18 cellular contexts compared by ENCODE assay signal in the genomic region with DNA sequence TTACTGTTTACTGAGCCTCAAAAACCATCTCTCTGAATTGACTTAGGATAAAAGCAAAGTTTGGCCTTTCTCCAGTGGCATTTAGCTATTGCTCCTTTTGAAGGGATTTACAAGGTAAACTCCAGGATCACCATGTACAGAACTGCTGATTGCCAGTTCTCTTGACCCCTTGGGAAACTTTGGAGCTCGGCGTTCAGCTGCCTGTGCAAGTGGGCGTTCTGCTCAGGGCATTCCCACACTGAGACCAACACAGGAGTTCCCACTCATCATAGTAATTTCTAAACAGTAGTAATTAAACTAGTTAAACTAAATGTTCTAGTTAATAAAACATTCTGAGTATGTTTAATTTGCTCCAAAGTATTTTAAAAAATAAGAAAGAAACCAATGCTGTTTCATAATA.
"Had no signal": no experiment of that assay in that cellular context is flagged by ENCODE, and none has a peak within 500 bp of the region (broad histone marks: within the 10 kb centered on the region; RNA-seq: fewer than 3 reads in every experiment).

No MANE protein-coding gene starts in this region.

- H3K36me3 ChIP-seq: brain microvascular endothelial cell, esophagus muscularis mucosa, left ventricle myocardium inferior, tibial nerve, vagina had no signal

- H3K4me3 Mint-ChIP-seq: activated CD4-positive, alpha-beta T cell treated with anti-CD3 and anti-CD28 coated beads, Interleukin-2, amount 10 ng/mL, durations not matched to agents 7 days and 5 days; activated naive CD8-positive, alpha-beta T cell treated with anti-CD3 and anti-CD28 coated beads, Interleukin-2, amount 10 ng/mL, durations not matched to agents 7 days and 5 days; central memory CD8-positive, alpha-beta T cell; naive B cell; stimulated activated effector memory CD8-positive, alpha-beta T cell treated with anti-CD3 and anti-CD28 coated beads, Interleukin-12 subunit alpha, Interleukin-12 subunit beta, amount 100 ng/mL, for 72 hours had no signal

- H3K79me2 ChIP-seq: parathyroid adenoma had no signal

- H3K4me3 ChIP-seq: coronary artery, esophagus muscularis mucosa, left ventricle myocardium inferior, tibial nerve, vagina had no signal

- ATAC-seq: stimulated activated effector memory CD8-positive, alpha-beta T cell treated with anti-CD3 and anti-CD28 coated beads, Interleukin-12 subunit alpha, Interleukin-12 subunit beta, amount 100 ng/mL, for 72 hours had no signal

- H3K27ac Mint-ChIP-seq: activated CD4-positive, alpha-beta T cell treated with anti-CD3 and anti-CD28 coated beads, Interleukin-2, amount 10 ng/mL, durations not matched to agents 7 days and 5 days; activated naive CD8-positive, alpha-beta T cell treated with anti-CD3 and anti-CD28 coated beads, Interleukin-2, amount 10 ng/mL, durations not matched to agents 7 days and 5 days; naive B cell; stimulated activated effector memory CD8-positive, alpha-beta T cell treated with anti-CD3 and anti-CD28 coated beads, Interleukin-12 subunit alpha, Interleukin-12 subunit beta, amount 100 ng/mL, for 72 hours had no signal

- H3K27me3 ChIP-seq: brain microvascular endothelial cell, esophagus muscularis mucosa, tibial nerve, vagina had no signal

- H2AFZ ChIP-seq: parathyroid adenoma had no signal

- H3K27me3 Mint-ChIP-seq: activated naive CD8-positive, alpha-beta T cell treated with anti-CD3 and anti-CD28 coated beads, Interleukin-2, amount 10 ng/mL, durations not matched to agents 7 days and 5 days; central memory CD8-positive, alpha-beta T cell; naive B cell had no signal

- H3K9me3 ChIP-seq: esophagus muscularis mucosa, left ventricle myocardium inferior, tibial nerve, vagina had no signal

- H3K4me1 Mint-ChIP-seq: activated CD4-positive, alpha-beta T cell treated with anti-CD3 and anti-CD28 coated beads, Interleukin-2, amount 10 ng/mL, durations not matched to agents 7 days and 5 days; activated naive CD8-positive, alpha-beta T cell treated with anti-CD3 and anti-CD28 coated beads, Interleukin-2, amount 10 ng/mL, durations not matched to agents 7 days and 5 days; central memory CD8-positive, alpha-beta T cell; stimulated activated effector memory CD8-positive, alpha-beta T cell treated with anti-CD3 and anti-CD28 coated beads, Interleukin-12 subunit alpha, Interleukin-12 subunit beta, amount 100 ng/mL, for 72 hours had no signal

- H3K36me3 Mint-ChIP-seq: stimulated activated effector memory CD8-positive, alpha-beta T cell treated with anti-CD3 and anti-CD28 coated beads, Interleukin-12 subunit alpha, Interleukin-12 subunit beta, amount 100 ng/mL, for 72 hours had no signal

- H3K9ac ChIP-seq: parathyroid adenoma had no signal

- DNase-seq: activated CD4-positive, alpha-beta T cell treated with anti-CD3 and anti-CD28 coated beads, Interleukin-2, amount 10 ng/mL, durations not matched to agents 7 days and 5 days; activated CD4-positive, CD25-positive, alpha-beta regulatory T cell; activated CD8-positive, alpha-beta memory T cell treated with anti-CD3 and anti-CD28 coated beads for 24 hours; activated naive CD4-positive, alpha-beta T cell; activated naive CD8-positive, alpha-beta T cell treated with anti-CD3 and anti-CD28 coated beads, Interleukin-2, amount 10 ng/mL, durations not matched to agents 7 days and 5 days; brain microvascular endothelial cell; effector CD4-positive, alpha-beta T cell; glutamatergic neuron; hypothalamus; left ventricle myocardium inferior; naive B cell had no signal

- H3K9me3 Mint-ChIP-seq: activated CD4-positive, alpha-beta T cell treated with anti-CD3 and anti-CD28 coated beads, Interleukin-2, amount 10 ng/mL, durations not matched to agents 7 days and 5 days; central memory CD8-positive, alpha-beta T cell; naive B cell; stimulated activated effector memory CD8-positive, alpha-beta T cell treated with anti-CD3 and anti-CD28 coated beads, Interleukin-12 subunit alpha, Interleukin-12 subunit beta, amount 100 ng/mL, for 72 hours had no signal

- H3K27ac ChIP-seq: brain microvascular endothelial cell, coronary artery, esophagus muscularis mucosa, left ventricle myocardium inferior, parathyroid adenoma, tibial nerve, vagina had no signal

- H3K4me1 ChIP-seq: esophagus muscularis mucosa, left ventricle myocardium inferior, parathyroid adenoma, tibial nerve, vagina had no signal
